In genomic region chr15:99143655-99144610, GRCh38 we compare ENCODE assay signal across 11 cellular contexts. TPM values are rescaled to one million over a fixed set of nuclear protein-coding genes. Genes with fewer than 3 reads are reported as not detected.
A peak's percentile ranks its signal among the peaks of the same experiment; 100 is the strongest.
DNase-seq lines count a peak whose midpoint lies in the region; TF ChIP-seq lines count a peak whose summit lies in the region.
"Had no signal": no experiment of that assay in that cellular context is flagged by ENCODE, and none has a peak within 500 bp of the region (broad histone marks: within the 10 kb centered on the region; RNA-seq: fewer than 3 reads in every experiment).

No MANE protein-coding gene starts in this region.

- H3K27me3 ChIP-seq in uterus: no peaks in the 10 kb centered on the region

- H3K36me3 ChIP-seq in uterus: no peaks in the 10 kb centered on the region

- no peak for TF ChIP-seq CTCF in uterus (IDR thresholded peaks at IDR 0.05)

- DNase-seq in NCI-H748 (lab: John Stamatoyannopoulos, UW; ENCODE audit: unreplicated experiment) (peak; percentile 42), NCI-H748 treated with DMSO at 0.1 percent for 48 hours (lab: John Stamatoyannopoulos, UW) (no peak), fibroblast of gingiva (ENCODE audit: low read depth) (peak; percentile 90), mucosa of gallbladder (ENCODE audit: low spot score) (peak; percentile 55), uterus (peak; percentile 43 to 52), NCI-H226 (no peak)
- DNase-seq in activated T-helper 2 cell treated with anti-CD3 and anti-CD28 coated beads, Interferon-gamma antibody, Interleukin-2, Interleukin-4, amounts not matched to agents 10 μg/mL and 5 μg/mL and 100 μg/mL, durations not matched to agents 14 hours and 24 hours and 36 hours (ENCODE audit: low spot score): no peak
- DNase-seq in activated CD8-positive, alpha-beta memory T cell treated with anti-CD3 and anti-CD28 coated beads for 24 hours: no peak
- DNase-seq: activated CD4-positive, alpha-beta T cell treated with anti-CD3 and anti-CD28 coated beads, Interleukin-2, amount 50 U/mL, for 1 hour; stimulated activated CD4-positive, alpha-beta T cell treated with anti-CD3 and anti-CD28 coated beads, Interleukin-12 subunit alpha, Interleukin-12 subunit beta, amount 100 ng/mL, for 4 hours had no signal

- no peak overlapping the region for H3K27ac Mint-ChIP-seq in activated T-helper 2 cell treated with anti-CD3 and anti-CD28 coated beads, Interferon-gamma antibody, Interleukin-2, Interleukin-4, amounts not matched to agents 10 μg/mL and 5 μg/mL and 100 μg/mL, durations not matched to agents 14 hours and 24 hours and 36 hours

- no peak overlapping the region for H3K27ac ChIP-seq in uterus
- H3K27ac ChIP-seq: RWPE1 had no signal

- H3K4me3 ChIP-seq in uterus: no peak overlapping the region

- H3K36me3 Mint-ChIP-seq in activated T-helper 2 cell treated with anti-CD3 and anti-CD28 coated beads, Interferon-gamma antibody, Interleukin-2, Interleukin-4, amounts not matched to agents 10 μg/mL and 5 μg/mL and 100 μg/mL, durations not matched to agents 14 hours and 24 hours and 36 hours (ENCODE audit: low read depth): no peaks in the 10 kb centered on the region

- peaks cover 0 to 4% of the 10 kb centered on the region in 2 donors for H3K4me1 ChIP-seq in uterus

- H3K9me3 Mint-ChIP-seq in activated T-helper 2 cell treated with anti-CD3 and anti-CD28 coated beads, Interferon-gamma antibody, Interleukin-2, Interleukin-4, amounts not matched to agents 10 μg/mL and 5 μg/mL and 100 μg/mL, durations not matched to agents 14 hours and 24 hours and 36 hours: no peaks in the 10 kb centered on the region

- H3K9me3 ChIP-seq in uterus: no peaks in the 10 kb centered on the region

- peaks cover 1% of the 10 kb centered on the region for H3K27me3 Mint-ChIP-seq in activated T-helper 2 cell treated with anti-CD3 and anti-CD28 coated beads, Interferon-gamma antibody, Interleukin-2, Interleukin-4, amounts not matched to agents 10 μg/mL and 5 μg/mL and 100 μg/mL, durations not matched to agents 14 hours and 24 hours and 36 hours (ENCODE audit: low read depth)

- no peaks in the 10 kb centered on the region for H3K4me1 Mint-ChIP-seq in activated T-helper 2 cell treated with anti-CD3 and anti-CD28 coated beads, Interferon-gamma antibody, Interleukin-2, Interleukin-4, amounts not matched to agents 10 μg/mL and 5 μg/mL and 100 μg/mL, durations not matched to agents 14 hours and 24 hours and 36 hours (ENCODE audit: low read depth)

- H3K4me3 Mint-ChIP-seq in activated T-helper 2 cell treated with anti-CD3 and anti-CD28 coated beads, Interferon-gamma antibody, Interleukin-2, Interleukin-4, amounts not matched to agents 10 μg/mL and 5 μg/mL and 100 μg/mL, durations not matched to agents 14 hours and 24 hours and 36 hours (ENCODE audit: low read depth): no peak overlapping the region

- intact Hi-C loops in uterus (cut with DNase I; ENCODE audit: low total_unique reads): no loop called here
- intact Hi-C loops in activated T-helper 2 cell treated with anti-CD3 and anti-CD28 coated beads, Interferon-gamma antibody, Interleukin-2, Interleukin-4, amounts not matched to agents 10 μg/mL and 5 μg/mL and 100 μg/mL, durations not matched to agents 14 hours and 24 hours and 36 hours (cut with micrococcal nuclease): no loop called here

- TF ChIP-seq POLR2A in uterus (IDR thresholded peaks at IDR 0.05): no peak

RNA-seq across cellular contexts. Expression of gene SYNM, which starts 39.1 kb away (rescaled TPM):
- total RNA-seq in mucosa of gallbladder (167 TPM), uterus (10 to 100 TPM in 3 of 4 donors, 1 to 10 TPM in 1; 6.4 to 44.6 (median 36.4) TPM)
- total RNA-seq in activated T-helper 2 cell treated with anti-CD3 and anti-CD28 coated beads, Interferon-gamma antibody, Interleukin-2, Interleukin-4, amounts not matched to agents 10 μg/mL and 5 μg/mL and 100 μg/mL, durations not matched to agents 14 hours and 24 hours and 36 hours: 0.46 and 0.55 TPM in 2 replicates

Comparison
In these comparisons a context has a peak if more than half of its experiments do, and no peak if none do; other contexts are left out.
1. DNase-seq: peak in NCI-H748 (single experiment), fibroblast of gingiva (single experiment), mucosa of gallbladder (single experiment) and uterus (2 of 2); none in NCI-H748 treated with DMSO at 0.1 percent for 48 hours (single experiment), NCI-H226 (single experiment), activated T-helper 2 cell treated with anti-CD3 and anti-CD28 coated beads, Interferon-gamma antibody, Interleukin-2, Interleukin-4, amounts not matched to agents 10 μg/mL and 5 μg/mL and 100 μg/mL, durations not matched to agents 14 hours and 24 hours and 36 hours (single experiment) and activated CD8-positive, alpha-beta memory T cell treated with anti-CD3 and anti-CD28 coated beads for 24 hours (single experiment).